In genomic region chr1:168466703-168467081, GRCh38 we compare ENCODE assay signal across 8 cellular contexts.
A peak's percentile ranks its signal among the peaks of the same experiment; 100 is the strongest.
DNase-seq lines count a peak whose midpoint lies in the region; ATAC-seq, FAIRE-seq and TF ChIP-seq lines count a peak whose summit lies in the region.

No MANE protein-coding gene starts in this region.

- TF ChIP-seq CTCF in ascending aorta (IDR thresholded peaks at IDR 0.05): no peak

- H3K27me3 ChIP-seq in ascending aorta (no peaks in the 10 kb centered on the region), thymus (ENCODE audit: control insufficient read depth, insufficient read depth) (no peaks in the 10 kb centered on the region)

- H3K4me3 ChIP-seq in ascending aorta (no peak overlapping the region), thymus (ENCODE audit: low read length) (no peak overlapping the region)

- no peak for ATAC-seq in activated T-cell treated with anti-CD3 and anti-CD28 coated beads, Interleukin-2, amount 50 U/mL, for 72 hours (replicated peaks in 1 of 2)
- ATAC-seq in HG03025 (IDR thresholded peaks at IDR 0.05; ENCODE audit: low FRiP score, unreplicated experiment): peak; percentile 75
- no peak for ATAC-seq in GM19455 (IDR thresholded peaks at IDR 0.05; ENCODE audit: unreplicated experiment)

- FAIRE-seq in HTR-8/SVneo (lab: Jason Lieb, UNC): no peak

- H3K4me1 Mint-ChIP-seq in activated T-cell treated with anti-CD3 and anti-CD28 coated beads, Interleukin-2, amount 50 U/mL, for 72 hours (ENCODE audit: low read depth): peaks cover 63% of the 10 kb centered on the region

- H3K4me3 Mint-ChIP-seq in activated T-cell treated with anti-CD3 and anti-CD28 coated beads, Interleukin-2, amount 50 U/mL, for 72 hours: peak overlapping the region; percentile 43 to 57

- no peak for DNase-seq in activated T-cell treated with anti-CD3 and anti-CD28 coated beads, Interleukin-2, amount 50 U/mL, for 72 hours
- DNase-seq in activated T-cell treated with anti-CD3 and anti-CD28 coated beads for 4 hours: no peak
- DNase-seq in ascending aorta (ENCODE audit: low spot score in 2 of 2): no peak
- DNase-seq in NCI-H1417 treated with DMSO at 0.1 percent for 48 hours (lab: John Stamatoyannopoulos, UW): no peak
- no peak for DNase-seq in HTR-8/SVneo (ENCODE audit: insufficient read length, low spot score)

- 76% methylated on average over 1 of the region's 1 CpG for WGBS in thymus

- H3K36me3 Mint-ChIP-seq in activated T-cell treated with anti-CD3 and anti-CD28 coated beads, Interleukin-2, amount 50 U/mL, for 72 hours (ENCODE audit: insufficient read depth in 2 of 2): peaks cover 4 to 5% of the 10 kb centered on the region in 2 donors

- peaks cover 3 to 7% of the 10 kb centered on the region in 2 donors for H3K9me3 Mint-ChIP-seq in activated T-cell treated with anti-CD3 and anti-CD28 coated beads, Interleukin-2, amount 50 U/mL, for 72 hours

- intact Hi-C loops in ascending aorta (cut with DNase I): no loop called here

- H3K4me1 ChIP-seq in ascending aorta (peaks cover 3 to 22% of the 10 kb centered on the region in 2 donors), thymus (ENCODE audit: control insufficient read depth, insufficient read depth, low read length) (no peaks in the 10 kb centered on the region)

- H3K36me3 ChIP-seq in ascending aorta: no peaks in the 10 kb centered on the region
- H3K36me3 ChIP-seq in thymus (ENCODE audit: control insufficient read depth, insufficient read depth): no peaks in the 10 kb centered on the region

- H3K27ac ChIP-seq in ascending aorta (peak overlapping the region; percentile 22 to 54), thymus (ENCODE audit: low read depth) (peak overlapping the region; percentile 76)

- peak overlapping the region; percentile 20 for H3K27ac Mint-ChIP-seq in activated T-cell treated with anti-CD3 and anti-CD28 coated beads, Interleukin-2, amount 50 U/mL, for 72 hours

- H3K9me3 ChIP-seq in ascending aorta (no peaks in the 10 kb centered on the region), thymus (ENCODE audit: control insufficient read depth) (no peaks in the 10 kb centered on the region)

- H3K27me3 Mint-ChIP-seq in activated T-cell treated with anti-CD3 and anti-CD28 coated beads, Interleukin-2, amount 50 U/mL, for 72 hours (ENCODE audit: low read depth): no peaks in the 10 kb centered on the region
